ENCODE assay signal across 2 cellular contexts in the genomic region with DNA sequence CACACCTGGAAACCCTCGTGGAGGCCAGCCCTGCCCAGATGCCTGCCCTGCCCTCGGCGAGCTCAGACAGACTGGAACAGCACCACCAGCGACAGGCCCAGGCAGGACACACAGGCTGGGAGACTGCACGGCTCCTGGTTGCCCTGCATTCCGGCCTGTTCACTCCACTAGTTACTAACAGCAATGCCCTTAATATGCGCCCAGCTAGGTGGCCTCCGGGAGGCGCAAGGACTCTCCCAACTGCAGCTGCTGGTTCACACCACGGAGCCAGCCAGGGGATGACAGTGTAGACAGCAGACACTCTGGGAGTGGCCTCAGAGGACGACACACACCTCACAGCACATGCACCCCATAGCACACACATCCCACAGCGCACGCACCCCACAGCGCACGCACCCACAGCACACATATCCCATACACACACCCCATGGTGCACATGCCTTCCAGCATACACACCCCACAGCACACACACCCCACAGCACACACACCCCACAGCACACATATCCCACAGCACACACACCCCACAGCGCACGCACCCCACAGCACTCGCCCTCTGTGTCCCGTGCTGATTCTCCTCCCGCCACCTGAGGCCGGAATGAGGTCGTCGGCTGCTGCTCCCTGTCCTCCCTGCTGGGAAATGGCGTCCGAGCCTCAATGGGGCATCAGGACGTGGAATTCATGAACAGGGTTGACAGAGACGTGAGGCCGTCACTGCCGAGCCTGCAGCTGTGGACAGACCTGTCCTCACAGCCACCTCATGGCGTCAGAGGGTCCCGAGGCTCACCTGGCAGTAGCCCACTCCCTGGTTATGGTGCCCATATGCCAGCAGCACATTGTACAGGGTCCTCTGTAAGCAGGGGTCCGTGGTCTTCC.
TF ChIP-seq lines count a peak whose summit lies in the region.

No MANE protein-coding gene starts in this region.

TF ChIP-seq in SK-N-SH treated with all-trans-retinoic acid at 6 μM for 48 hours, 23 proteins besides CTCF, POLR2A, EP300 and RAD21:
- TF ChIP-seq OSR1 (CRISPR knock-in tag; IDR thresholded peaks at IDR 0.05) (no peak), GLIS3 (CRISPR knock-in tag; IDR thresholded peaks at IDR 0.05) (no peak), ESRRG (CRISPR knock-in tag; IDR thresholded peaks at IDR 0.05) (no peak), POU6F1 (CRISPR knock-in tag; IDR thresholded peaks at IDR 0.05; ENCODE audit: borderline replicate concordance, low read depth) (no peak), PPARA (CRISPR knock-in tag; IDR thresholded peaks at IDR 0.05; ENCODE audit: borderline replicate concordance) (no peak), TOX (CRISPR knock-in tag; IDR thresholded peaks at IDR 0.05; ENCODE audit: borderline replicate concordance) (no peak), CSRNP3 (CRISPR knock-in tag; IDR thresholded peaks at IDR 0.05) (no peak), CSDC2 (CRISPR knock-in tag; IDR thresholded peaks at IDR 0.05) (no peak), ZFP3 (CRISPR knock-in tag; IDR thresholded peaks at IDR 0.05) (no peak), TCF4 (CRISPR knock-in tag; IDR thresholded peaks at IDR 0.05; ENCODE audit: borderline replicate concordance) (no peak), ZNF8 (CRISPR knock-in tag; IDR thresholded peaks at IDR 0.05) (no peak), BACH2 (CRISPR knock-in tag; IDR thresholded peaks at IDR 0.05; ENCODE audit: borderline replicate concordance) (no peak)
- TF ChIP-seq, protein P1, sequence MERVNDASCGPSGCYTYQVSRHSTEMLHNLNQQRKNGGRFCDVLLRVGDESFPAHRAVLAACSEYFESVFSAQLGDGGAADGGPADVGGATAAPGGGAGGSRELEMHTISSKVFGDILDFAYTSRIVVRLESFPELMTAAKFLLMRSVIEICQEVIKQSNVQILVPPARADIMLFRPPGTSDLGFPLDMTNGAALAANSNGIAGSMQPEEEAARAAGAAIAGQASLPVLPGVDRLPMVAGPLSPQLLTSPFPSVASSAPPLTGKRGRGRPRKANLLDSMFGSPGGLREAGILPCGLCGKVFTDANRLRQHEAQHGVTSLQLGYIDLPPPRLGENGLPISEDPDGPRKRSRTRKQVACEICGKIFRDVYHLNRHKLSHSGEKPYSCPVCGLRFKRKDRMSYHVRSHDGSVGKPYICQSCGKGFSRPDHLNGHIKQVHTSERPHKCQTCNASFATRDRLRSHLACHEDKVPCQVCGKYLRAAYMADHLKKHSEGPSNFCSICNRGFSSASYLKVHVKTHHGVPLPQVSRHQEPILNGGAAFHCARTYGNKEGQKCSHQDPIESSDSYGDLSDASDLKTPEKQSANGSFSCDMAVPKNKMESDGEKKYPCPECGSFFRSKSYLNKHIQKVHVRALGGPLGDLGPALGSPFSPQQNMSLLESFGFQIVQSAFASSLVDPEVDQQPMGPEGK (CRISPR knock-in tag; IDR thresholded peaks at IDR 0.05; ENCODE audit: borderline replicate concordance) = no peak
- TF ChIP-seq, protein P2, sequence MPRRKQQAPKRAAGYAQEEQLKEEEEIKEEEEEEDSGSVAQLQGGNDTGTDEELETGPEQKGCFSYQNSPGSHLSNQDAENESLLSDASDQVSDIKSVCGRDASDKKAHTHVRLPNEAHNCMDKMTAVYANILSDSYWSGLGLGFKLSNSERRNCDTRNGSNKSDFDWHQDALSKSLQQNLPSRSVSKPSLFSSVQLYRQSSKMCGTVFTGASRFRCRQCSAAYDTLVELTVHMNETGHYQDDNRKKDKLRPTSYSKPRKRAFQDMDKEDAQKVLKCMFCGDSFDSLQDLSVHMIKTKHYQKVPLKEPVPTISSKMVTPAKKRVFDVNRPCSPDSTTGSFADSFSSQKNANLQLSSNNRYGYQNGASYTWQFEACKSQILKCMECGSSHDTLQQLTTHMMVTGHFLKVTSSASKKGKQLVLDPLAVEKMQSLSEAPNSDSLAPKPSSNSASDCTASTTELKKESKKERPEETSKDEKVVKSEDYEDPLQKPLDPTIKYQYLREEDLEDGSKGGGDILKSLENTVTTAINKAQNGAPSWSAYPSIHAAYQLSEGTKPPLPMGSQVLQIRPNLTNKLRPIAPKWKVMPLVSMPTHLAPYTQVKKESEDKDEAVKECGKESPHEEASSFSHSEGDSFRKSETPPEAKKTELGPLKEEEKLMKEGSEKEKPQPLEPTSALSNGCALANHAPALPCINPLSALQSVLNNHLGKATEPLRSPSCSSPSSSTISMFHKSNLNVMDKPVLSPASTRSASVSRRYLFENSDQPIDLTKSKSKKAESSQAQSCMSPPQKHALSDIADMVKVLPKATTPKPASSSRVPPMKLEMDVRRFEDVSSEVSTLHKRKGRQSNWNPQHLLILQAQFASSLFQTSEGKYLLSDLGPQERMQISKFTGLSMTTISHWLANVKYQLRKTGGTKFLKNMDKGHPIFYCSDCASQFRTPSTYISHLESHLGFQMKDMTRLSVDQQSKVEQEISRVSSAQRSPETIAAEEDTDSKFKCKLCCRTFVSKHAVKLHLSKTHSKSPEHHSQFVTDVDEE (CRISPR knock-in tag; IDR thresholded peaks at IDR 0.05) = no peak
- TF ChIP-seq, protein P3, sequence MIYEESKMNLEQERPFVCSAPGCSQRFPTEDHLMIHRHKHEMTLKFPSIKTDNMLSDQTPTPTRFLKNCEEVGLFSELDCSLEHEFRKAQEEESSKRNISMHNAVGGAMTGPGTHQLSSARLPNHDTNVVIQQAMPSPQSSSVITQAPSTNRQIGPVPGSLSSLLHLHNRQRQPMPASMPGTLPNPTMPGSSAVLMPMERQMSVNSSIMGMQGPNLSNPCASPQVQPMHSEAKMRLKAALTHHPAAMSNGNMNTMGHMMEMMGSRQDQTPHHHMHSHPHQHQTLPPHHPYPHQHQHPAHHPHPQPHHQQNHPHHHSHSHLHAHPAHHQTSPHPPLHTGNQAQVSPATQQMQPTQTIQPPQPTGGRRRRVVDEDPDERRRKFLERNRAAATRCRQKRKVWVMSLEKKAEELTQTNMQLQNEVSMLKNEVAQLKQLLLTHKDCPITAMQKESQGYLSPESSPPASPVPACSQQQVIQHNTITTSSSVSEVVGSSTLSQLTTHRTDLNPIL (CRISPR knock-in tag; IDR thresholded peaks at IDR 0.05; ENCODE audit: low read depth) = no peak
TF ChIP-seq in SK-N-SH treated with all-trans-retinoic acid at 6 μM for 48 hours: peak in this region for 0.

TF ChIP-seq in SK-N-SH, 30 proteins besides CTCF, POLR2A, EP300 and RAD21:
- TF ChIP-seq ELF1 (IDR thresholded peaks at IDR 0.05) (no peak), USF1 (IDR thresholded peaks at IDR 0.05; ENCODE audit: borderline replicate concordance, low read depth) (no peak), MEF2A (IDR thresholded peaks at IDR 0.05; ENCODE audit: borderline replicate concordance, low read depth) (no peak), YY1 (IDR thresholded peaks at IDR 0.05; ENCODE audit: low read depth) (no peak), FOXJ3 (CRISPR knock-in tag; IDR thresholded peaks at IDR 0.05) (no peak), MXI1 (IDR thresholded peaks at IDR 0.05; ENCODE audit: low read depth, low read length) (no peak), TAF1 (IDR thresholded peaks at IDR 0.05; ENCODE audit: borderline replicate concordance, low read depth, low read length) (no peak), GATA2 (CRISPR knock-in tag; IDR thresholded peaks at IDR 0.05) (no peak)
- TF ChIP-seq, protein P4, sequence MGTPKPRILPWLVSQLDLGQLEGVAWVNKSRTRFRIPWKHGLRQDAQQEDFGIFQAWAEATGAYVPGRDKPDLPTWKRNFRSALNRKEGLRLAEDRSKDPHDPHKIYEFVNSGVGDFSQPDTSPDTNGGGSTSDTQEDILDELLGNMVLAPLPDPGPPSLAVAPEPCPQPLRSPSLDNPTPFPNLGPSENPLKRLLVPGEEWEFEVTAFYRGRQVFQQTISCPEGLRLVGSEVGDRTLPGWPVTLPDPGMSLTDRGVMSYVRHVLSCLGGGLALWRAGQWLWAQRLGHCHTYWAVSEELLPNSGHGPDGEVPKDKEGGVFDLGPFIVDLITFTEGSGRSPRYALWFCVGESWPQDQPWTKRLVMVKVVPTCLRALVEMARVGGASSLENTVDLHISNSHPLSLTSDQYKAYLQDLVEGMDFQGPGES (IDR thresholded peaks at IDR 0.05; ENCODE audit: low read depth, low read length) = no peak
